ENCODE assay signal across 8 cellular contexts in genomic region chr14:104972301-104973211, GRCh38. TPM values are rescaled to one million over a fixed set of nuclear protein-coding genes. Genes with fewer than 3 reads are reported as not detected.
DNase-seq lines count a peak whose midpoint lies in the region; ATAC-seq and TF ChIP-seq lines count a peak whose summit lies in the region.

No MANE protein-coding gene starts in this region.

- DNase-seq in DMS53 (lab: John Stamatoyannopoulos, UW) (peak; percentile 94), NCI-H526 treated with DMSO at 0.1 percent for 48 hours (lab: John Stamatoyannopoulos, UW) (peak; percentile 32), esophagus muscularis mucosa (ENCODE audit: extremely low spot score) (no peak), ovary (peak; percentile 60 to 73 (median 68)), SHP77 treated with DMSO at 0.1 percent for 48 hours (lab: John Stamatoyannopoulos, UW) (no peak)
- no peak for DNase-seq in stimulated activated CD4-positive, alpha-beta T cell treated with anti-CD3 and anti-CD28 coated beads, Interleukin-12 subunit alpha, Interleukin-12 subunit beta, amount 100 ng/mL, for 4 hours

- H3K4me1 ChIP-seq in esophagus muscularis mucosa (peaks cover 84 to 100% (median 100%) of the 10 kb centered on the region in 4 donors), ovary (ENCODE audit: insufficient read depth) (peaks cover 32% of the 10 kb centered on the region)

- WGBS in esophagus muscularis mucosa = 59% methylated on average over 20 of the region's 30 CpGs
- 42 to 63% (median 47%) methylated on average over 30 of the region's 30 CpGs for WGBS in ovary, 3 donors

- H3K27me3 ChIP-seq in esophagus muscularis mucosa (peaks cover 0 to 5% (median 0%) of the 10 kb centered on the region in 4 donors), ovary (no peaks in the 10 kb centered on the region)

- H3K27ac ChIP-seq in esophagus muscularis mucosa (replicated peaks in 1 of 4) = peak overlapping the region; percentile 87 to 99 (median 94)
- peak overlapping the region in 1 of 2 donors; percentile 63 for H3K27ac ChIP-seq in ovary

- TF ChIP-seq EP300 in esophagus muscularis mucosa (IDR thresholded peaks at IDR 0.05) (no peak), ovary (IDR thresholded peaks at IDR 0.05) (no peak)

- peak overlapping the region in 3 of 4 donors; percentile 17 to 32 (median 23) for H3K4me3 ChIP-seq in esophagus muscularis mucosa
- H3K4me3 ChIP-seq in ovary = no peak overlapping the region

- no peaks in the 10 kb centered on the region for H3K9me3 ChIP-seq in esophagus muscularis mucosa
- no peaks in the 10 kb centered on the region for H3K9me3 ChIP-seq in ovary

- H3K36me3 ChIP-seq in esophagus muscularis mucosa = no peaks in the 10 kb centered on the region
- no peaks in the 10 kb centered on the region for H3K36me3 ChIP-seq in ovary

- TF ChIP-seq CTCF in esophagus muscularis mucosa (IDR thresholded peaks at IDR 0.05) (no peak), ovary (IDR thresholded peaks at IDR 0.05) (no peak)

- ATAC-seq in GM18520 (IDR thresholded peaks at IDR 0.05; ENCODE audit: unreplicated experiment) (no peak), HG02763 (IDR thresholded peaks at IDR 0.05; ENCODE audit: unreplicated experiment) (no peak)

- TF ChIP-seq POLR2A in esophagus muscularis mucosa (IDR thresholded peaks at IDR 0.05; ENCODE audit: low read depth) (no peak), ovary (IDR thresholded peaks at IDR 0.05) (no peak)

- intact Hi-C loops in esophagus muscularis mucosa (cut with DNase I) = loop anchor here (5.0 kb wide), 1 partner anchor 40 kb away; no protein-coding TSS in a partner anchor
- intact Hi-C loops in ovary (cut with DNase I) = loop anchor here in 1 of 4 donors (10.0 kb wide), 1 partner anchor 72 kb away; no protein-coding TSS in a partner anchor

RNA-seq across cellular contexts. Expression of gene AHNAK2, which starts 5.6 kb away (rescaled TPM):
- total RNA-seq in esophagus muscularis mucosa (100 to 1,000 TPM in 3 of 4 donors, 10 to 100 TPM in 1; 95.3 to 277 (median 195) TPM), ovary (10 to 100 TPM in 3 of 7 donors, 1 to 10 TPM in 4; 1.1 to 15.6 (median 3.9) TPM)
- polyA plus RNA-seq in ovary = 10 to 100 TPM in 1 of 2 donors, under 1 TPM in 1; 0.94 to 24.6 TPM

RNA-seq across cellular contexts. Expression of gene CLBA1, which starts 13.0 kb away (rescaled TPM):
- total RNA-seq in esophagus muscularis mucosa (1 to 10 TPM; 3.7 to 9.8 (median 6.7) TPM), ovary (10 to 100 TPM in 2 of 7 donors, 1 to 10 TPM in 5; 3.5 to 15.7 (median 9.6) TPM)
- 1 to 10 TPM; 6.4 to 6.7 TPM for polyA plus RNA-seq in ovary

RNA-seq across cellular contexts. Expression of gene PLD4, which starts 47.9 kb away (rescaled TPM):
- total RNA-seq in esophagus muscularis mucosa = under 1 TPM; under 0.01 to 0.50 (median 0.15) TPM
- total RNA-seq in ovary = 1 to 10 TPM in 4 of 7 donors, under 1 TPM in 2, not detected in 1; 0.32 to 3.2 (median 1.4) TPM
- polyA plus RNA-seq in ovary = under 1 TPM; 0.12 to 0.48 TPM

RNA-seq across cellular contexts. Expression of gene CDCA4, which starts 48.3 kb away (rescaled TPM):
- total RNA-seq in esophagus muscularis mucosa (1 to 10 TPM; 5.0 to 8.0 (median 6.0) TPM), ovary (1 to 10 TPM; 6.3 to 9.4 (median 7.6) TPM)
- 1 to 10 TPM; 2.9 to 7.3 TPM for polyA plus RNA-seq in ovary

Comparison
In these comparisons a context has a peak if more than half of its experiments do, and no peak if none do; other contexts are left out.
1. DNase-seq: peak in DMS53 (single experiment), NCI-H526 treated with DMSO at 0.1 percent for 48 hours (single experiment) and ovary (5 of 5); none in esophagus muscularis mucosa (single experiment), SHP77 treated with DMSO at 0.1 percent for 48 hours (single experiment) and stimulated activated CD4-positive, alpha-beta T cell treated with anti-CD3 and anti-CD28 coated beads, Interleukin-12 subunit alpha, Interleukin-12 subunit beta, amount 100 ng/mL, for 4 hours (single experiment).
2. RNA of gene AHNAK2, which starts 5.6 kb away (total RNA-seq): 95.3 to 277 TPM in esophagus muscularis mucosa; 1.1 to 15.6 TPM in ovary; every median in the first group is over 4 times any median in the second.